ENCODE assay signal across 21 cellular contexts in the genomic region with DNA sequence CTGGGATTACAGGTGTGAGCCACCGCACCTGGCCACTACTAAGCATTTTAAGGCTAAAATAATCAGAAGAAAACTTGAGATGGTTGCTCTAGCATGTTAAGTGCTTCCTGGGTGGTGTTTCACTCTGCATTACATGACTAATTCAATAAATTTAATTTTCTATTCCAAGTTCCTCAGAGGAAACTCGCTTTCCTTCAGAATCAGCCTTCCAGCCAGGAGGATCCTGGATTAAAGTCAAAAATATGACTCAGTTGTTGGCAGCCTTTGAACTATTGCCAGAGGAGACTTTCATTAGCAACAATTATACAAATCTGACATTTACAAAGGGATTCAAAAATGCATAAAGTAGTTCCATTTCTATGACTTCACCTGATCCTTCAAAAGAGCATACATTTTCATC.
DNase-seq lines count a peak whose midpoint lies in the region; ATAC-seq and TF ChIP-seq lines count a peak whose summit lies in the region.
"Had no signal": no experiment of that assay in that cellular context is flagged by ENCODE, and none has a peak within 500 bp of the region (broad histone marks: within the 10 kb centered on the region; RNA-seq: fewer than 3 reads in every experiment).

No MANE protein-coding gene starts in this region.

- H3K9me3 ChIP-seq in upper lobe of right lung: no peaks in the 10 kb centered on the region
- H3K9me3 ChIP-seq: psoas muscle had no signal

- H3K36me3 Mint-ChIP-seq in GM23338 (ENCODE audit: low read depth): peaks cover 28% of the 10 kb centered on the region

- ATAC-seq in GM23338: no peak
- ATAC-seq in HG02610 (IDR thresholded peaks at IDR 0.05; ENCODE audit: unreplicated experiment): no peak
- ATAC-seq in upper lobe of right lung: no peak
- ATAC-seq: psoas muscle had no signal

- H3F3A ChIP-seq in GM23338 (replicated peaks; ENCODE audit: low read depth): no peaks in the 10 kb centered on the region

- peaks cover 37% of the 10 kb centered on the region for H3K9me3 Mint-ChIP-seq in GM23338
- H3K9me3 Mint-ChIP-seq: CD4-positive, alpha-beta T cell had no signal

- H3K27ac Mint-ChIP-seq in GM23338: no peak overlapping the region
- H3K27ac Mint-ChIP-seq: CD4-positive, alpha-beta T cell; HFFc6 had no signal

- peaks cover 3% of the 10 kb centered on the region for H3K27me3 Mint-ChIP-seq in GM23338 (ENCODE audit: insufficient read depth, low read depth, poor library complexity)

- no peak overlapping the region for H2AFZ ChIP-seq in GM23338

- H3K4me1 ChIP-seq in GM23338 (ENCODE audit: insufficient read depth): no peaks in the 10 kb centered on the region
- no peaks in the 10 kb centered on the region for H3K4me1 ChIP-seq in upper lobe of right lung
- H3K4me1 ChIP-seq: psoas muscle had no signal

- no peak overlapping the region for H3K4me3 Mint-ChIP-seq in GM23338
- H3K4me3 Mint-ChIP-seq: CD4-positive, alpha-beta T cell; HFFc6; nephron had no signal

- no peak overlapping the region for H3K4me2 ChIP-seq in GM23338

- DNase-seq in Daoy (ENCODE audit: low read depth) (peak; percentile 34), NCI-H226 (peak; percentile 51), astrocyte of the hippocampus (ENCODE audit: low read depth, low spot score) (peak; percentile 80), kidney glomerular epithelial cell (lab: John Stamatoyannopoulos, UW) (peak; percentile 23), GM23338 (ENCODE audit: low spot score) (no peak), upper lobe of right lung (no peak), NCI-H1417 (lab: John Stamatoyannopoulos, UW) (no peak)
- DNase-seq: activated CD4-positive, alpha-beta T cell treated with anti-CD3 and anti-CD28 coated beads for 48 hours; activated gamma-delta T cell treated with Interleukin-2 at 50 U/mL for 16 hours; anterior cingulate cortex; CD4-positive, alpha-beta T cell; DMS79; HFFc6; IMR-90; NCI-H187 treated with DMSO at 0.1 percent for 48 hours; NCI-H510A treated with DMSO at 0.1 percent for 48 hours; psoas muscle; Right ventricle myocardium superior; spleen had no signal

- no peaks in the 10 kb centered on the region for H3K4me1 Mint-ChIP-seq in GM23338

- no peaks in the 10 kb centered on the region for H4K20me1 ChIP-seq in GM23338 (replicated peaks; ENCODE audit: insufficient read depth)

- no peaks in the 10 kb centered on the region; the same call in 1 of the 2 replicates for H3K9me2 ChIP-seq in GM23338 (ENCODE audit: insufficient read depth)

- no peaks in the 10 kb centered on the region for H3K79me2 ChIP-seq in GM23338 (replicated peaks; ENCODE audit: insufficient read depth)

- no peaks in the 10 kb centered on the region; the same call in 1 of the 2 replicates for H3K36me3 ChIP-seq in GM23338 (ENCODE audit: insufficient read depth)
- H3K36me3 ChIP-seq in upper lobe of right lung: no peaks in the 10 kb centered on the region
- H3K36me3 ChIP-seq: spleen had no signal

- TF ChIP-seq CTCF in GM23338 (conservative IDR thresholded peaks at IDR 0.05; ENCODE audit: low read depth in 2 of 2) (no peak), upper lobe of right lung (IDR thresholded peaks at IDR 0.05) (no peak)

- H3K27me3 ChIP-seq in GM23338 (ENCODE audit: insufficient read depth) (no peaks in the 10 kb centered on the region), upper lobe of right lung (no peaks in the 10 kb centered on the region)

- H3K4me3 ChIP-seq in GM23338: no peak overlapping the region
- no peak overlapping the region for H3K4me3 ChIP-seq in upper lobe of right lung
- H3K4me3 ChIP-seq: psoas muscle, spleen had no signal

- H3K27ac ChIP-seq in GM23338 (ENCODE audit: low read depth): no peak overlapping the region
- no peak overlapping the region for H3K27ac ChIP-seq in upper lobe of right lung
- H3K27ac ChIP-seq: psoas muscle, spleen had no signal

- intact Hi-C loops in upper lobe of right lung (cut with DNase I): loop anchor here (10.0 kb wide), 1 partner anchor 352 kb away; no protein-coding TSS in a partner anchor

TF ChIP-seq in GM23338, 12 proteins besides CTCF, POLR2A, EP300 and RAD21 (continues in another document):
- TF ChIP-seq STAT1 (IDR thresholded peaks at IDR 0.05; ENCODE audit: unreplicated experiment): no peak
- TF ChIP-seq JUNB (IDR thresholded peaks at IDR 0.05; ENCODE audit: unreplicated experiment): no peak
- no peak for TF ChIP-seq EZH2phosphoT487 (IDR thresholded peaks at IDR 0.05; ENCODE audit: unreplicated experiment)
- no peak for TF ChIP-seq NANOG (IDR thresholded peaks at IDR 0.05; ENCODE audit: borderline replicate concordance)
- no peak for TF ChIP-seq EZH2 (IDR thresholded peaks at IDR 0.05; ENCODE audit: low read depth, unreplicated experiment)
- TF ChIP-seq ZNF114 (CRISPR knock-in tag; IDR thresholded peaks at IDR 0.05): no peak
- TF ChIP-seq, protein P1, sequence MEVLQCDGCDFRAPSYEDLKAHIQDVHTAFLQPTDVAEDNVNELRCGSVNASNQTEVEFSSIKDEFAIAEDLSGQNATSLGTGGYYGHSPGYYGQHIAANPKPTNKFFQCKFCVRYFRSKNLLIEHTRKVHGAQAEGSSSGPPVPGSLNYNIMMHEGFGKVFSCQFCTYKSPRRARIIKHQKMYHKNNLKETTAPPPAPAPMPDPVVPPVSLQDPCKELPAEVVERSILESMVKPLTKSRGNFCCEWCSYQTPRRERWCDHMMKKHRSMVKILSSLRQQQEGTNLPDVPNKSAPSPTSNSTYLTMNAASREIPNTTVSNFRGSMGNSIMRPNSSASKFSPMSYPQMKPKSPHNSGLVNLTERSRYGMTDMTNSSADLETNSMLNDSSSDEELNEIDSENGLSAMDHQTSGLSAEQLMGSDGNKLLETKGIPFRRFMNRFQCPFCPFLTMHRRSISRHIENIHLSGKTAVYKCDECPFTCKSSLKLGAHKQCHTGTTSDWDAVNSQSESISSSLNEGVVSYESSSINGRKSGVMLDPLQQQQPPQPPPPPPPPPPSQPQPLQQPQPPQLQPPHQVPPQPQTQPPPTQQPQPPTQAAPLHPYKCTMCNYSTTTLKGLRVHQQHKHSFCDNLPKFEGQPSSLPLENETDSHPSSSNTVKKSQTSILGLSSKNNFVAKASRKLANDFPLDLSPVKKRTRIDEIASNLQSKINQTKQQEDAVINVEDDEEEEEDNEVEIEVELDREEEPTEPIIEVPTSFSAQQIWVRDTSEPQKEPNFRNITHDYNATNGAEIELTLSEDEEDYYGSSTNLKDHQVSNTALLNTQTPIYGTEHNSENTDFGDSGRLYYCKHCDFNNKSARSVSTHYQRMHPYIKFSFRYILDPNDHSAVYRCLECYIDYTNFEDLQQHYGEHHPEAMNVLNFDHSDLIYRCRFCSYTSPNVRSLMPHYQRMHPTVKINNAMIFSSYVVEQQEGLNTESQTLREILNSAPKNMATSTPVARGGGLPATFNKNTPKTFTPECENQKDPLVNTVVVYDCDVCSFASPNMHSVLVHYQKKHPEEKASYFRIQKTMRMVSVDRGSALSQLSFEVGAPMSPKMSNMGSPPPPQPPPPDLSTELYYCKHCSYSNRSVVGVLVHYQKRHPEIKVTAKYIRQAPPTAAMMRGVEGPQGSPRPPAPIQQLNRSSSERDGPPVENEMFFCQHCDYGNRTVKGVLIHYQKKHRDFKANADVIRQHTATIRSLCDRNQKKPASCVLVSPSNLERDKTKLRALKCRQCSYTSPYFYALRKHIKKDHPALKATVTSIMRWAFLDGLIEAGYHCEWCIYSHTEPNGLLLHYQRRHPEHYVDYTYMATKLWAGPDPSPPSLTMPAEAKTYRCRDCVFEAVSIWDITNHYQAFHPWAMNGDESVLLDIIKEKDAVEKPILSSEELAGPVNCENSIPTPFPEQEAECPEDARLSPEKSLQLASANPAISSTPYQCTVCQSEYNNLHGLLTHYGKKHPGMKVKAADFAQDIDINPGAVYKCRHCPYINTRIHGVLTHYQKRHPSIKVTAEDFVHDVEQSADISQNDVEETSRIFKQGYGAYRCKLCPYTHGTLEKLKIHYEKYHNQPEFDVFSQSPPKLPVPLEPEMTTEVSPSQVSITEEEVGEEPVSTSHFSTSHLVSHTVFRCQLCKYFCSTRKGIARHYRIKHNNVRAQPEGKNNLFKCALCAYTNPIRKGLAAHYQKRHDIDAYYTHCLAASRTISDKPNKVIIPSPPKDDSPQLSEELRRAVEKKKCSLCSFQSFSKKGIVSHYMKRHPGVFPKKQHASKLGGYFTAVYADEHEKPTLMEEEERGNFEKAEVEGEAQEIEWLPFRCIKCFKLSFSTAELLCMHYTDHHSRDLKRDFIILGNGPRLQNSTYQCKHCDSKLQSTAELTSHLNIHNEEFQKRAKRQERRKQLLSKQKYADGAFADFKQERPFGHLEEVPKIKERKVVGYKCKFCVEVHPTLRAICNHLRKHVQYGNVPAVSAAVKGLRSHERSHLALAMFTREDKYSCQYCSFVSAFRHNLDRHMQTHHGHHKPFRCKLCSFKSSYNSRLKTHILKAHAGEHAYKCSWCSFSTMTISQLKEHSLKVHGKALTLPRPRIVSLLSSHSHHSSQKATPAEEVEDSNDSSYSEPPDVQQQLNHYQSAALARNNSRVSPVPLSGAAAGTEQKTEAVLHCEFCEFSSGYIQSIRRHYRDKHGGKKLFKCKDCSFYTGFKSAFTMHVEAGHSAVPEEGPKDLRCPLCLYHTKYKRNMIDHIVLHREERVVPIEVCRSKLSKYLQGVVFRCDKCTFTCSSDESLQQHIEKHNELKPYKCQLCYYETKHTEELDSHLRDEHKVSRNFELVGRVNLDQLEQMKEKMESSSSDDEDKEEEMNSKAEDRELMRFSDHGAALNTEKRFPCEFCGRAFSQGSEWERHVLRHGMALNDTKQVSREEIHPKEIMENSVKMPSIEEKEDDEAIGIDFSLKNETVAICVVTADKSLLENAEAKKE (CRISPR knock-in tag; IDR thresholded peaks at IDR 0.05): no peak
- TF ChIP-seq POLR2AphosphoS5 (IDR thresholded peaks at IDR 0.05; ENCODE audit: low read depth): no peak
- no peak for TF ChIP-seq ZNF331 (CRISPR knock-in tag; IDR thresholded peaks at IDR 0.05; ENCODE audit: low read depth)
- no peak for TF ChIP-seq CREB1 (CRISPR knock-in tag; IDR thresholded peaks at IDR 0.05; ENCODE audit: low read depth)
- TF ChIP-seq, protein P2, sequence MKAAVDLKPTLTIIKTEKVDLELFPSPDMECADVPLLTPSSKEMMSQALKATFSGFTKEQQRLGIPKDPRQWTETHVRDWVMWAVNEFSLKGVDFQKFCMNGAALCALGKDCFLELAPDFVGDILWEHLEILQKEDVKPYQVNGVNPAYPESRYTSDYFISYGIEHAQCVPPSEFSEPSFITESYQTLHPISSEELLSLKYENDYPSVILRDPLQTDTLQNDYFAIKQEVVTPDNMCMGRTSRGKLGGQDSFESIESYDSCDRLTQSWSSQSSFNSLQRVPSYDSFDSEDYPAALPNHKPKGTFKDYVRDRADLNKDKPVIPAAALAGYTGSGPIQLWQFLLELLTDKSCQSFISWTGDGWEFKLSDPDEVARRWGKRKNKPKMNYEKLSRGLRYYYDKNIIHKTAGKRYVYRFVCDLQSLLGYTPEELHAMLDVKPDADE (IDR thresholded peaks at IDR 0.05): no peak

Comparison
In these comparisons a context has a peak if more than half of its experiments do, and no peak if none do; other contexts are left out.
1. DNase-seq: peak in Daoy (single experiment), NCI-H226 (single experiment), astrocyte of the hippocampus (single experiment) and kidney glomerular epithelial cell (single experiment); none in GM23338 (single experiment), upper lobe of right lung (single experiment) and NCI-H1417 (0 of 3).